In genomic region chr11:13875643-13876042, GRCh38 we compare ENCODE assay signal across 23 cellular contexts.
DNase-seq lines count a peak whose midpoint lies in the region; TF ChIP-seq lines count a peak whose summit lies in the region.
"Had no signal": no experiment of that assay in that cellular context is flagged by ENCODE, and none has a peak within 500 bp of the region (broad histone marks: within the 10 kb centered on the region; RNA-seq: fewer than 3 reads in every experiment).

No MANE protein-coding gene starts in this region.

- intact Hi-C loops in OCI-LY7 (cut with micrococcal nuclease; ENCODE audit: unreplicated experiment) (no loop called here), testis (cut with DNase I; ENCODE audit: low total_unique reads) (no loop called here)

- BruUV-seq in OCI-LY7 (replicated peaks; lab: Mats Ljungman, UMichigan): no TSS peak

- DNase-seq in OCI-LY7 (ENCODE audit: low spot score): no peak
- DNase-seq in foreskin melanocyte: peak; percentile 97
- peak; percentile 43 for DNase-seq in neuronal stem cell (ENCODE audit: low spot score)
- DNase-seq in COLO668 (lab: John Stamatoyannopoulos, UW; ENCODE audit: unreplicated experiment): no peak
- DNase-seq in Ammon's horn (ENCODE audit: low spot score): no peak
- DNase-seq in testis: no peak
- DNase-seq: AML-193; CD8-positive, alpha-beta T cell; DMS153; DND-41; GOT3; HFFc6; MM.1S; NCI-H2029 treated with DMSO at 0.1 percent for 48 hours; NCI-H2227 treated with DMSO at 0.1 percent for 48 hours; NCI-H510A; NCI-H69; Peyer's patch had no signal

- H4K20me1 ChIP-seq in DOHH2 (ENCODE audit: control insufficient read depth, insufficient read depth, low read depth, low read length) (no peaks in the 10 kb centered on the region), OCI-LY7 (ENCODE audit: insufficient read depth, low read length) (no peaks in the 10 kb centered on the region)

- POLR2A ChIA-PET in OCI-LY7 (lab: Charles Lee): interaction anchor here (0.6 to 4.3 kb wide), 7 partner anchors 8 to 28 kb away, joined by 3 to 17 read pairs (median 3); no protein-coding TSS in a partner anchor

- H3K14ac ChIP-seq in neuronal stem cell (ENCODE audit: low read length): no peak overlapping the region

- no peak overlapping the region for H4K91ac ChIP-seq in neuronal stem cell (ENCODE audit: low read depth, low read length, poor library complexity)

- H2BK120ac ChIP-seq in neuronal stem cell (ENCODE audit: low read depth, low read length): no peak overlapping the region

- CTCF ChIA-PET in OCI-LY7 (lab: Charles Lee; ENCODE audit: unreplicated experiment): no interaction called here

- H3K79me2 ChIP-seq in DOHH2 (ENCODE audit: control insufficient read depth, low read length) (no peaks in the 10 kb centered on the region), OCI-LY7 (ENCODE audit: insufficient read depth, low read depth, low read length) (no peaks in the 10 kb centered on the region)

- H3K4me2 ChIP-seq in DOHH2 (ENCODE audit: low read length) (peak overlapping the region; percentile 37), OCI-LY7 (ENCODE audit: low read length) (peak overlapping the region; percentile 28; the same call in 1 of the 2 replicates), neuronal stem cell (ENCODE audit: insufficient read depth, low read length, poor library complexity, severe bottlenecking) (no peak overlapping the region)
- H3K4me2 ChIP-seq: A549, KMS-11 had no signal

- H2AFZ ChIP-seq in OCI-LY7 (ENCODE audit: low read length) (peak overlapping the region; percentile 90), neuronal stem cell (ENCODE audit: low read length) (no peak overlapping the region)

- H3K79me1 ChIP-seq in neuronal stem cell (ENCODE audit: low read depth, low read length): no peaks in the 10 kb centered on the region

- H3K4me3 ChIP-seq in DOHH2 (ENCODE audit: low read length) (no peak overlapping the region), OCI-LY7 (ENCODE audit: low read depth, low read length, poor library complexity, severe bottlenecking) (no peak overlapping the region), neuronal stem cell (ENCODE audit: low read length in 2 of 2) (no peak overlapping the region), testis (no peak overlapping the region)
- H3K4me3 ChIP-seq: A549, HAP-1, Peyer's patch had no signal

- H3K27me3 ChIP-seq in DOHH2 (ENCODE audit: control insufficient read depth, low read length): no peaks in the 10 kb centered on the region
- no peaks in the 10 kb centered on the region for H3K27me3 ChIP-seq in neuronal stem cell (ENCODE audit: control insufficient read depth in 3 of 3, insufficient read depth in 3 of 3, low read depth in 1 of 3, low read length in 3 of 3)
- H3K27me3 ChIP-seq in testis: no peaks in the 10 kb centered on the region
- H3K27me3 ChIP-seq: Peyer's patch had no signal

- H3K18ac ChIP-seq in neuronal stem cell (ENCODE audit: low read length): no peak overlapping the region

- H3K36me3 ChIP-seq in DOHH2 (ENCODE audit: control insufficient read depth, low read length): no peaks in the 10 kb centered on the region
- H3K36me3 ChIP-seq in OCI-LY7 (ENCODE audit: insufficient read depth, low read length): no peaks in the 10 kb centered on the region; the same call in 1 of the 2 replicates
- no peaks in the 10 kb centered on the region for H3K36me3 ChIP-seq in neuronal stem cell (replicated peaks in 1 of 2; ENCODE audit: control insufficient read depth in 2 of 2, insufficient read depth in 2 of 2, low read length in 2 of 2)
- H3K36me3 ChIP-seq in testis (ENCODE audit: low read depth, missing control alignments): no peaks in the 10 kb centered on the region
- H3K36me3 ChIP-seq: HAP-1, Peyer's patch had no signal

- no peak overlapping the region for H3K23ac ChIP-seq in neuronal stem cell (ENCODE audit: low read depth, low read length, poor library complexity)

- WGBS in neuronal stem cell (ENCODE audit: extremely low coverage in 2 of 2, insufficient read length in 2 of 2, insufficient replicate concordance in 1 of 2), 2 donors: no CpG with 5 or more reads among the region's 9 CpGs
- 68 to 72% methylated on average over 9 of the region's 9 CpGs for WGBS in testis, 2 donors

- no peak overlapping the region for H2AK5ac ChIP-seq in neuronal stem cell (ENCODE audit: low read depth, low read length)

- H3K4me1 ChIP-seq in DOHH2 (ENCODE audit: control insufficient read depth, low read length) (peaks cover 24% of the 10 kb centered on the region), OCI-LY7 (ENCODE audit: insufficient read depth, low read length, poor library complexity, severe bottlenecking) (peaks cover 46% of the 10 kb centered on the region), neuronal stem cell (ENCODE audit: control insufficient read depth in 2 of 2, insufficient read depth in 1 of 2, low read depth in 1 of 2, low read length in 2 of 2) (peaks cover 0 to 9% of the 10 kb centered on the region in 2 donors), testis (peaks cover 7% of the 10 kb centered on the region)
- H3K4me1 ChIP-seq: HAP-1 had no signal

- no peak overlapping the region for H4K8ac ChIP-seq in neuronal stem cell (ENCODE audit: low read depth, low read length)

- H3K9ac ChIP-seq in neuronal stem cell (ENCODE audit: low read depth, low read length, poor library complexity): no peak overlapping the region
- H3K9ac ChIP-seq: KMS-11 had no signal

- no peaks in the 10 kb centered on the region for H3F3A ChIP-seq in DOHH2 (ENCODE audit: control insufficient read depth, insufficient read depth)

- no peak for TF ChIP-seq POLR2A in testis (IDR thresholded peaks at IDR 0.05)

- no peaks in the 10 kb centered on the region for H3K9me3 ChIP-seq in DOHH2 (ENCODE audit: control insufficient read depth, insufficient read depth, low read length)
- no peaks in the 10 kb centered on the region for H3K9me3 ChIP-seq in OCI-LY7 (ENCODE audit: low read length)
- H3K9me3 ChIP-seq in neuronal stem cell (replicated peaks in 1 of 2; ENCODE audit: control insufficient read depth in 2 of 2, insufficient read depth in 1 of 2, low read depth in 1 of 2, low read length in 2 of 2): no peaks in the 10 kb centered on the region
- H3K9me3 ChIP-seq in testis: no peaks in the 10 kb centered on the region
- H3K9me3 ChIP-seq: A549, HAP-1, Peyer's patch had no signal

- no peak overlapping the region for H2BK15ac ChIP-seq in neuronal stem cell (ENCODE audit: low read length)

- no peak overlapping the region for H2BK5ac ChIP-seq in neuronal stem cell (ENCODE audit: low read length)

- TF ChIP-seq CTCF in DOHH2 (IDR thresholded peaks at IDR 0.05; ENCODE audit: low read depth, low read length, poor library complexity, severe bottlenecking) (no peak), OCI-LY7 (conservative IDR thresholded peaks at IDR 0.05; ENCODE audit: low read length) (no peak), testis (IDR thresholded peaks at IDR 0.05) (no peak)

- H3K27ac ChIP-seq in DOHH2 (ENCODE audit: low read depth, low read length) (no peak overlapping the region), OCI-LY7 (ENCODE audit: low read depth, low read length, poor library complexity, severe bottlenecking) (no peak overlapping the region), neuronal stem cell (replicated peaks; ENCODE audit: low read length) (no peak overlapping the region), testis (no peak overlapping the region)
- H3K27ac ChIP-seq: A549, C4-2B, KMS-11, Peyer's patch had no signal

- H3K9me2 ChIP-seq in DOHH2 (replicated peaks; ENCODE audit: control insufficient read depth, low read length) (no peaks in the 10 kb centered on the region), OCI-LY7 (ENCODE audit: insufficient read depth, low read length) (no peaks in the 10 kb centered on the region)

- no peak overlapping the region for H3K4ac ChIP-seq in neuronal stem cell (ENCODE audit: low read length)

- H2BK12ac ChIP-seq in neuronal stem cell (ENCODE audit: low read length): no peak overlapping the region

Comparison
In these comparisons a context has a peak if more than half of its experiments do, and no peak if none do; other contexts are left out.
1. DNase-seq: peak in foreskin melanocyte (single experiment) and neuronal stem cell (single experiment); none in OCI-LY7 (single experiment), COLO668 (single experiment), Ammon's horn (single experiment) and testis (single experiment).